21 cellular contexts compared by ENCODE assay signal in genomic region chr20:47557218-47557617, GRCh38. TPM values are rescaled to one million over a fixed set of nuclear protein-coding genes. Genes with fewer than 3 reads are reported as not detected.
DNase-seq lines count a peak whose midpoint lies in the region; ATAC-seq and TF ChIP-seq lines count a peak whose summit lies in the region.
"Had no signal": no experiment of that assay in that cellular context is flagged by ENCODE, and none has a peak within 500 bp of the region (broad histone marks: within the 10 kb centered on the region; RNA-seq: fewer than 3 reads in every experiment).

No MANE protein-coding gene starts in this region.

- peaks cover 19% of the 10 kb centered on the region for H3K4me1 ChIP-seq in SJCRH30

- H3K27me3 Mint-ChIP-seq in activated naive CD8-positive, alpha-beta T cell = no peaks in the 10 kb centered on the region
- H3K27me3 Mint-ChIP-seq in activated naive CD8-positive, alpha-beta T cell treated with anti-CD3 and anti-CD28 coated beads, Interleukin-2, amount 50 U/mL, for 24 hours = no peaks in the 10 kb centered on the region

- peak overlapping the region; percentile 28 for H3K27ac Mint-ChIP-seq in activated naive CD8-positive, alpha-beta T cell
- H3K27ac Mint-ChIP-seq in activated naive CD8-positive, alpha-beta T cell treated with anti-CD3 and anti-CD28 coated beads, Interleukin-2, amount 50 U/mL, for 24 hours = no peak overlapping the region

- H3K36me3 ChIP-seq in SJCRH30 (no peaks in the 10 kb centered on the region), brain microvascular endothelial cell (replicated peaks) (no peaks in the 10 kb centered on the region)
- H3K36me3 ChIP-seq: Peyer's patch had no signal

- H3K4me3 ChIP-seq in SJCRH30 (no peak overlapping the region), brain microvascular endothelial cell (ENCODE audit: low read depth, low read length) (no peak overlapping the region)
- H3K4me3 ChIP-seq: Peyer's patch had no signal

- in situ Hi-C loops in brain microvascular endothelial cell (cut with HindIII; ENCODE audit: low pct_ligation_motif_present, low sequenced_read_pairs) = no loop called here
- in situ Hi-C loops in G401 (cut with HindIII; ENCODE audit: low sequenced_read_pairs) = no loop called here

- peaks cover 4% of the 10 kb centered on the region; the same call in 1 of the 2 replicates for H3K9me3 ChIP-seq in SJCRH30 (replicated peaks)
- H3K9me3 ChIP-seq: Peyer's patch had no signal

- H3K4me3 Mint-ChIP-seq in activated naive CD8-positive, alpha-beta T cell = no peak overlapping the region
- H3K4me3 Mint-ChIP-seq in activated naive CD8-positive, alpha-beta T cell treated with anti-CD3 and anti-CD28 coated beads, Interleukin-2, amount 50 U/mL, for 24 hours = no peak overlapping the region

- peaks cover 70% of the 10 kb centered on the region for H3K4me1 Mint-ChIP-seq in activated naive CD8-positive, alpha-beta T cell (ENCODE audit: low read depth)
- H3K4me1 Mint-ChIP-seq in activated naive CD8-positive, alpha-beta T cell treated with anti-CD3 and anti-CD28 coated beads, Interleukin-2, amount 50 U/mL, for 24 hours = peaks cover 58% of the 10 kb centered on the region

- no peak for TF ChIP-seq CTCF in brain microvascular endothelial cell (IDR thresholded peaks at IDR 0.05; ENCODE audit: low read depth, low read length, missing control alignments)

- no peak for ATAC-seq in activated naive CD8-positive, alpha-beta T cell treated with anti-CD3 and anti-CD28 coated beads, Interleukin-2, amount 50 U/mL, for 24 hours
- ATAC-seq in activated CD4-positive, CD25-positive, alpha-beta regulatory T cell treated with anti-CD3 and anti-CD28 coated beads, Interleukin-2, amount 50 U/mL, for 24 hours = no peak
- ATAC-seq: SK-N-SH treated with all-trans-retinoic acid at 6 μM for 48 hours had no signal

- H3K36me3 Mint-ChIP-seq in activated naive CD8-positive, alpha-beta T cell = peaks cover 5% of the 10 kb centered on the region
- H3K36me3 Mint-ChIP-seq in activated naive CD8-positive, alpha-beta T cell treated with anti-CD3 and anti-CD28 coated beads, Interleukin-2, amount 50 U/mL, for 24 hours (ENCODE audit: low read depth) = peaks cover 24% of the 10 kb centered on the region

- H3K9me3 Mint-ChIP-seq in activated naive CD8-positive, alpha-beta T cell (ENCODE audit: low read depth) = peaks cover 3% of the 10 kb centered on the region
- H3K9me3 Mint-ChIP-seq in activated naive CD8-positive, alpha-beta T cell treated with anti-CD3 and anti-CD28 coated beads, Interleukin-2, amount 50 U/mL, for 24 hours = no peaks in the 10 kb centered on the region

- DNase-seq in activated naive CD8-positive, alpha-beta T cell treated with anti-CD3 and anti-CD28 coated beads, Interleukin-2, amount 50 U/mL, for 24 hours = no peak
- peak; percentile 39 to 90 for DNase-seq in SJCRH30
- DNase-seq in myocyte (ENCODE audit: low read depth) = peak; percentile 28
- no peak for DNase-seq in SKM-1 (lab: John Stamatoyannopoulos, UW; ENCODE audit: unreplicated experiment)
- no peak for DNase-seq in brain microvascular endothelial cell
- no peak for DNase-seq in G401 (ENCODE audit: low spot score)
- DNase-seq: 8988T, C1 segment of cervical spinal cord, COR-L47, GOT3, MV-4-11, NCI-H1417 treated with DMSO at 0.1 percent for 48 hours, NCI-H2081, NCI-H2227 treated with DMSO at 0.1 percent for 48 hours, NCI-H69, Peyer's patch, Right ventricle myocardium superior, T-helper 2 cell had no signal

- H3K27ac ChIP-seq in SJCRH30 = no peak overlapping the region
- H3K27ac ChIP-seq in brain microvascular endothelial cell = no peak overlapping the region
- H3K27ac ChIP-seq: Peyer's patch had no signal

- H3K27me3 ChIP-seq in SJCRH30 (no peaks in the 10 kb centered on the region), brain microvascular endothelial cell (replicated peaks) (no peaks in the 10 kb centered on the region)
- H3K27me3 ChIP-seq: Peyer's patch had no signal

RNA-seq across cellular contexts. Expression of gene NCOA3, which starts 55.5 kb away (rescaled TPM):
- total RNA-seq in SJCRH30 (2014; rRNA removed; shearing (Covaris generic)) = 26.7 and 28.1 TPM in 2 replicates
- 10.4 and 13.6 TPM in 2 replicates for total RNA-seq in myocyte
- polyA plus RNA-seq in myocyte (2012) = 5.8 TPM
- total RNA-seq in G401 (2014; rRNA removed; shearing (Covaris generic)) = 15.3 and 34.5 TPM in 2 replicates

Comparison
In these comparisons a context has a peak if more than half of its experiments do, and no peak if none do; other contexts are left out.
1. DNase-seq: peak in SJCRH30 (2 of 2) and myocyte (single experiment); none in activated naive CD8-positive, alpha-beta T cell treated with anti-CD3 and anti-CD28 coated beads, Interleukin-2, amount 50 U/mL, for 24 hours (single experiment), SKM-1 (single experiment), brain microvascular endothelial cell (single experiment) and G401 (single experiment).